ENCODE assay signal across 22 cellular contexts in genomic region chr12:67091678-67092077, GRCh38.
DNase-seq lines count a peak whose midpoint lies in the region; ATAC-seq, FAIRE-seq and TF ChIP-seq lines count a peak whose summit lies in the region.
"Had no signal": no experiment of that assay in that cellular context is flagged by ENCODE, and none has a peak within 500 bp of the region (broad histone marks: within the 10 kb centered on the region; RNA-seq: fewer than 3 reads in every experiment).

No MANE protein-coding gene starts in this region.

- in situ Hi-C loops in mammary epithelial cell (cut with MboI; ENCODE audit: low sequenced_read_pairs in 2 of 2), result no loop called here

- H3K4me2 ChIP-seq in mammary epithelial cell (ENCODE audit: insufficient read depth, low read depth, low read length), result peak overlapping the region; percentile 80
- peak overlapping the region; percentile 84 for H3K4me2 ChIP-seq in keratinocyte (ENCODE audit: control insufficient read depth, extremely low read depth, insufficient read depth, low read depth, low read length)
- H3K4me2 ChIP-seq: A549; BLaER1 treated with 17β-estradiol and CSF1 and Interleukin-3, amounts not matched to agents 10 nM and 100 nM had no signal

- CTCF ChIA-PET in RWPE1 (lab: Yijun Ruan, JAX), result interaction anchor here (0.6 to 1.4 kb wide), 4 partner anchors 8 to 499 kb away, joined by 3 to 7 read pairs (median 3); no protein-coding TSS in a partner anchor
- CTCF ChIA-PET in mammary epithelial cell (lab: Charles Lee; ENCODE audit: low non-redundant PET), result interaction anchor here (0.6 kb wide), 1 partner anchor 64 kb away, joined by 38 read pairs; no protein-coding TSS in a partner anchor

- H3K4me1 ChIP-seq in mammary epithelial cell (ENCODE audit: insufficient read depth, low read length) (peaks cover 29% of the 10 kb centered on the region), keratinocyte (ENCODE audit: control insufficient read depth, extremely low read depth, insufficient read depth, low read length) (peaks cover 27% of the 10 kb centered on the region)
- H3K4me1 ChIP-seq: BE2C; BLaER1 treated with 17β-estradiol and CSF1 and Interleukin-3, amounts not matched to agents 10 nM and 100 nM; HAP-1 had no signal

- DNase-seq in RWPE1 (ENCODE audit: low spot score), result peak; percentile 50
- DNase-seq in mammary epithelial cell, result peak; percentile 77
- no peak for DNase-seq in epithelial cell of prostate (ENCODE audit: low read depth, low spot score)
- no peak for DNase-seq in keratinocyte (ENCODE audit: low read depth, low spot score)
- no peak for DNase-seq in NCI-H1930 (lab: John Stamatoyannopoulos, UW)
- no peak for DNase-seq in stimulated activated CD4-positive, alpha-beta T cell treated with anti-CD3 and anti-CD28 coated beads, Interleukin-2, amount 100 ng/mL, for 24 hours
- DNase-seq: 8988T; AML-193; BE2C; CD4-positive, alpha-beta T cell; CD8-positive, alpha-beta memory T cell; DMS53; GF-D8; GOT3; HFFc6 had no signal

- WGBS in mammary epithelial cell (ENCODE audit: low coverage, missing lambda C conversion rate), result 0% methylated on average over 1 of the region's 1 CpG

- H2AFZ ChIP-seq in mammary epithelial cell (ENCODE audit: low read depth, low read length) (peak overlapping the region; percentile 78), keratinocyte (ENCODE audit: control insufficient read depth, low read length) (no peak overlapping the region)

- H3K9me3 ChIP-seq in mammary epithelial cell (replicated peaks; ENCODE audit: insufficient read depth, low read length) (no peaks in the 10 kb centered on the region), keratinocyte (ENCODE audit: control insufficient read depth, low read depth, low read length) (no peaks in the 10 kb centered on the region)
- H3K9me3 ChIP-seq: A549, BE2C, HAP-1 had no signal

- H3K36me3 ChIP-seq in mammary epithelial cell (ENCODE audit: insufficient read depth, low read length), result no peaks in the 10 kb centered on the region
- no peaks in the 10 kb centered on the region for H3K36me3 ChIP-seq in keratinocyte (ENCODE audit: control insufficient read depth in 2 of 2, extremely low read depth in 1 of 2, insufficient read depth in 2 of 2, low read length in 2 of 2)
- H3K36me3 ChIP-seq: BE2C; BLaER1 treated with 17β-estradiol and CSF1 and Interleukin-3, amounts not matched to agents 10 nM and 100 nM; HAP-1 had no signal

- BruUV-seq in mammary epithelial cell (replicated peaks; lab: Mats Ljungman, UMichigan), result no TSS peak

- H3K27ac ChIP-seq in RWPE1 (no peak overlapping the region), mammary epithelial cell (ENCODE audit: insufficient read depth, low read depth, low read length) (peak overlapping the region; percentile 52), epithelial cell of prostate (peak overlapping the region; percentile 56), keratinocyte (ENCODE audit: control insufficient read depth, insufficient read depth, low read length) (peak overlapping the region; percentile 53)
- H3K27ac ChIP-seq: A549; BLaER1 treated with 17β-estradiol and CSF1 and Interleukin-3, amounts not matched to agents 10 nM and 100 nM had no signal

- intact Hi-C loops in mammary epithelial cell (cut with micrococcal nuclease), result no loop called here

- no peak for TF ChIP-seq CTCF in RWPE1 (conservative IDR thresholded peaks at IDR 0.05; ENCODE audit: low read depth)
- TF ChIP-seq CTCF in mammary epithelial cell (conservative IDR thresholded peaks at IDR 0.05 in 1 of 2, IDR thresholded peaks at IDR 0.05 in 1 of 2; ENCODE audit: extremely low read depth in 1 of 2, insufficient read depth in 1 of 2, low read depth in 1 of 2, low read length in 2 of 2), result no peak
- no peak for TF ChIP-seq CTCF in keratinocyte (optimal IDR thresholded peaks at IDR 0.05 in 1 of 3, IDR thresholded peaks at IDR 0.05 in 1 of 3, conservative IDR thresholded peaks at IDR 0.05 in 1 of 3; ENCODE audit: extremely low read depth in 1 of 3, insufficient read depth in 2 of 3, low read length in 3 of 3)

- H3K27me3 ChIP-seq in mammary epithelial cell (ENCODE audit: insufficient read depth, low read length), result no peaks in the 10 kb centered on the region
- no peaks in the 10 kb centered on the region for H3K27me3 ChIP-seq in keratinocyte (ENCODE audit: control insufficient read depth, extremely low read depth, insufficient read depth, low read length)
- H3K27me3 ChIP-seq: BE2C; BLaER1 treated with 17β-estradiol and CSF1 and Interleukin-3, amounts not matched to agents 10 nM and 100 nM had no signal

- POLR2A ChIA-PET in RWPE1 (lab: Yijun Ruan, JAX; ENCODE audit: low non-redundant PET), result no interaction called here

- H3K4me3 ChIP-seq in mammary epithelial cell (replicated peaks in 1 of 3; ENCODE audit: insufficient read depth in 1 of 3, low read depth in 2 of 3, low read length in 3 of 3) (peak overlapping the region in 2 of 3 experiments; percentile 29 to 35), keratinocyte (ENCODE audit: control insufficient read depth in 2 of 3, extremely low read depth in 1 of 3, insufficient read depth in 2 of 3, low read depth in 1 of 3, low read length in 3 of 3) (peak overlapping the region in 2 of 3 experiments; percentile 37 to 55)
- H3K4me3 ChIP-seq: A549; BLaER1 treated with 17β-estradiol and CSF1 and Interleukin-3, amounts not matched to agents 10 nM and 100 nM; HAP-1 had no signal

- ATAC-seq in GM21576 (IDR thresholded peaks at IDR 0.05; ENCODE audit: unreplicated experiment), result no peak
- ATAC-seq: A549 had no signal

- dilution Hi-C loops in mammary epithelial cell (cut with HindIII; ENCODE audit: low sequenced_read_pairs), result no loop called here
- dilution Hi-C loops in keratinocyte (cut with MboI; ENCODE audit: extremely low pct_ligation_motif_present, low sequenced_read_pairs), result no loop called here

- H3K79me2 ChIP-seq in mammary epithelial cell (ENCODE audit: insufficient read depth, low read length), result no peaks in the 10 kb centered on the region
- no peaks in the 10 kb centered on the region for H3K79me2 ChIP-seq in keratinocyte (ENCODE audit: control insufficient read depth, insufficient read depth, low read length)

- FAIRE-seq in keratinocyte (lab: Jason Lieb, UNC), result no peak
- FAIRE-seq: A549, GM12891, GM18507, H54 had no signal

- peak overlapping the region; percentile 26 for H3K9ac ChIP-seq in mammary epithelial cell (ENCODE audit: insufficient read depth, low read length)
- peak overlapping the region; percentile 11 for H3K9ac ChIP-seq in keratinocyte (ENCODE audit: control insufficient read depth, extremely low read depth, insufficient read depth, low read length)
- H3K9ac ChIP-seq: BLaER1 treated with 17β-estradiol and CSF1 and Interleukin-3, amounts not matched to agents 10 nM and 100 nM had no signal

- H4K20me1 ChIP-seq in mammary epithelial cell (ENCODE audit: insufficient read depth, low read length), result no peaks in the 10 kb centered on the region
- no peaks in the 10 kb centered on the region for H4K20me1 ChIP-seq in keratinocyte (ENCODE audit: control insufficient read depth, extremely low read depth, insufficient read depth, low read length)
- H4K20me1 ChIP-seq: BLaER1 treated with 17β-estradiol and CSF1 and Interleukin-3, amounts not matched to agents 10 nM and 100 nM had no signal

- H3K9me1 ChIP-seq in keratinocyte (ENCODE audit: control insufficient read depth, extremely low read depth, insufficient read depth, low read length), result no peaks in the 10 kb centered on the region

Comparison
In these comparisons a context has a peak if more than half of its experiments do, and no peak if none do; other contexts are left out.
1. DNase-seq: peak in RWPE1 (single experiment) and mammary epithelial cell (single experiment); none in epithelial cell of prostate (single experiment), keratinocyte (single experiment), NCI-H1930 (0 of 2) and stimulated activated CD4-positive, alpha-beta T cell treated with anti-CD3 and anti-CD28 coated beads, Interleukin-2, amount 100 ng/mL, for 24 hours (0 of 2).